Comparison of ENCODE assay signal across 29 cellular contexts in genomic region chr19:31276831-31277230, GRCh38.
"Had no signal": no experiment of that assay in that cellular context is flagged by ENCODE, and none has a peak within 500 bp of the region (broad histone marks: within the 10 kb centered on the region; RNA-seq: fewer than 3 reads in every experiment).

No MANE protein-coding gene starts in this region.

- H3K27ac Mint-ChIP-seq: activated CD4-positive, alpha-beta memory T cell treated with anti-CD3 and anti-CD28 coated beads for 36 hours; activated CD4-positive, alpha-beta T cell treated with anti-CD3 and anti-CD28 coated beads for 36 hours; activated CD4-positive, alpha-beta T cell treated with anti-CD3 and anti-CD28 coated beads, Interleukin-2, amount 10 ng/mL, durations not matched to agents 24 days and 14 days; activated CD8-positive, alpha-beta memory T cell treated with anti-CD3 and anti-CD28 coated beads, Interleukin-2, amount 10 ng/mL, durations not matched to agents 7 days and 5 days; activated CD8-positive, alpha-beta T cell treated with anti-CD3 and anti-CD28 coated beads, Interleukin-2, amount 10 ng/mL, durations not matched to agents 7 days and 5 days; activated naive CD4-positive, alpha-beta T cell treated with anti-CD3 and anti-CD28 coated beads, Interleukin-2, amount 10 ng/mL, durations not matched to agents 7 days and 5 days; activated naive CD4-positive, alpha-beta T cell treated with anti-CD3 and anti-CD28 coated beads, Interleukin-2, amount 50 U/mL, for 72 hours; activated naive CD8-positive, alpha-beta T cell treated with anti-CD3 and anti-CD28 coated beads, Interleukin-2, amount 10 ng/mL, durations not matched to agents 7 days and 5 days; activated T-cell treated with anti-CD3 and anti-CD28 coated beads, Interleukin-2, amount 50 U/mL, for 24 hours; activated T-cell treated with anti-CD3 and anti-CD28 coated beads, Interleukin-2, amount 50 U/mL, for 72 hours; dendritic cell treated with granulocyte-macrophage colony-stimulating factor and Interleukin-4, amounts not matched to agents 40 ng/mL and 50 ng/mL, for 4 days; endodermal cell had no signal

- H3K36me3 ChIP-seq: breast epithelium, cardiac muscle cell had no signal

- H3K4me1 ChIP-seq: ascending aorta, breast epithelium had no signal

- H3K4me3 ChIP-seq: ascending aorta, breast epithelium, cardiac muscle cell, coronary artery, dorsolateral prefrontal cortex had no signal

- DNase-seq: activated CD4-positive, alpha-beta memory T cell treated with anti-CD3 and anti-CD28 coated beads for 36 hours; activated CD4-positive, alpha-beta T cell treated with anti-CD3 and anti-CD28 coated beads for 36 hours; activated CD4-positive, alpha-beta T cell treated with anti-CD3 and anti-CD28 coated beads, Interleukin-2, amount 10 ng/mL, durations not matched to agents 24 days and 14 days; activated CD4-positive, CD25-positive, alpha-beta regulatory T cell; activated CD4-positive, CD25-positive, alpha-beta regulatory T cell treated with anti-CD3 and anti-CD28 coated beads, Interleukin-2, amount 50 U/mL, for 72 hours; activated CD8-positive, alpha-beta memory T cell treated with anti-CD3 and anti-CD28 coated beads, Interleukin-2, amount 10 ng/mL, durations not matched to agents 7 days and 5 days; activated CD8-positive, alpha-beta memory T cell treated with anti-CD3 and anti-CD28 coated beads, Interleukin-2, amount 50 U/mL, for 4 hours; activated CD8-positive, alpha-beta T cell treated with anti-CD3 and anti-CD28 coated beads, Interleukin-2, amount 10 ng/mL, durations not matched to agents 7 days and 5 days; activated gamma-delta T cell; activated naive CD4-positive, alpha-beta T cell; activated naive CD4-positive, alpha-beta T cell treated with anti-CD3 and anti-CD28 coated beads, Interleukin-2, amount 10 ng/mL, durations not matched to agents 7 days and 5 days; activated naive CD8-positive, alpha-beta T cell treated with anti-CD3 and anti-CD28 coated beads, Interleukin-2, amount 10 ng/mL, durations not matched to agents 7 days and 5 days; activated T-cell treated with anti-CD3 and anti-CD28 coated beads, Interleukin-2, amount 50 U/mL, for 72 hours; central memory CD4-positive, alpha-beta T cell; cerebellar nuclear complex; dorsolateral prefrontal cortex; effector memory CD4-positive, alpha-beta T cell; endodermal cell; foreskin fibroblast; T-helper 2 cell had no signal

- H3K4me1 Mint-ChIP-seq: activated CD4-positive, alpha-beta T cell treated with anti-CD3 and anti-CD28 coated beads for 36 hours; activated CD4-positive, alpha-beta T cell treated with anti-CD3 and anti-CD28 coated beads, Interleukin-2, amount 10 ng/mL, durations not matched to agents 24 days and 14 days; activated CD8-positive, alpha-beta memory T cell treated with anti-CD3 and anti-CD28 coated beads, Interleukin-2, amount 10 ng/mL, durations not matched to agents 7 days and 5 days; activated naive CD4-positive, alpha-beta T cell treated with anti-CD3 and anti-CD28 coated beads, Interleukin-2, amount 10 ng/mL, durations not matched to agents 7 days and 5 days; activated naive CD8-positive, alpha-beta T cell treated with anti-CD3 and anti-CD28 coated beads, Interleukin-2, amount 10 ng/mL, durations not matched to agents 7 days and 5 days had no signal

- H3K27me3 Mint-ChIP-seq: activated CD4-positive, alpha-beta memory T cell treated with anti-CD3 and anti-CD28 coated beads for 36 hours; activated CD4-positive, alpha-beta T cell treated with anti-CD3 and anti-CD28 coated beads for 36 hours; activated CD4-positive, alpha-beta T cell treated with anti-CD3 and anti-CD28 coated beads, Interleukin-2, amount 10 ng/mL, durations not matched to agents 24 days and 14 days; activated CD8-positive, alpha-beta memory T cell treated with anti-CD3 and anti-CD28 coated beads, Interleukin-2, amount 10 ng/mL, durations not matched to agents 7 days and 5 days; activated T-cell treated with anti-CD3 and anti-CD28 coated beads, Interleukin-2, amount 50 U/mL, for 24 hours; dendritic cell treated with granulocyte-macrophage colony-stimulating factor and Interleukin-4, amounts not matched to agents 40 ng/mL and 50 ng/mL, for 4 days had no signal

- H3K9me3 Mint-ChIP-seq: activated CD4-positive, alpha-beta memory T cell treated with anti-CD3 and anti-CD28 coated beads for 36 hours; activated CD4-positive, alpha-beta T cell treated with anti-CD3 and anti-CD28 coated beads, Interleukin-2, amount 10 ng/mL, durations not matched to agents 24 days and 14 days; activated naive CD4-positive, alpha-beta T cell treated with anti-CD3 and anti-CD28 coated beads, Interleukin-2, amount 10 ng/mL, durations not matched to agents 7 days and 5 days; activated naive CD4-positive, alpha-beta T cell treated with anti-CD3 and anti-CD28 coated beads, Interleukin-2, amount 50 U/mL, for 72 hours; activated naive CD8-positive, alpha-beta T cell treated with anti-CD3 and anti-CD28 coated beads, Interleukin-2, amount 10 ng/mL, durations not matched to agents 7 days and 5 days; activated T-cell treated with anti-CD3 and anti-CD28 coated beads, Interleukin-2, amount 50 U/mL, for 24 hours; activated T-cell treated with anti-CD3 and anti-CD28 coated beads, Interleukin-2, amount 50 U/mL, for 72 hours; brain; dendritic cell treated with granulocyte-macrophage colony-stimulating factor and Interleukin-4, amounts not matched to agents 40 ng/mL and 50 ng/mL, for 4 days; endodermal cell had no signal

- H3K9me3 ChIP-seq: ascending aorta, breast epithelium had no signal

- H3K27me3 ChIP-seq: ascending aorta, breast epithelium, dorsolateral prefrontal cortex had no signal

- H3K36me3 Mint-ChIP-seq: activated CD8-positive, alpha-beta memory T cell treated with anti-CD3 and anti-CD28 coated beads, Interleukin-2, amount 10 ng/mL, durations not matched to agents 7 days and 5 days; activated naive CD4-positive, alpha-beta T cell treated with anti-CD3 and anti-CD28 coated beads, Interleukin-2, amount 10 ng/mL, durations not matched to agents 7 days and 5 days; activated naive CD4-positive, alpha-beta T cell treated with anti-CD3 and anti-CD28 coated beads, Interleukin-2, amount 50 U/mL, for 72 hours; activated naive CD8-positive, alpha-beta T cell treated with anti-CD3 and anti-CD28 coated beads, Interleukin-2, amount 10 ng/mL, durations not matched to agents 7 days and 5 days had no signal

- H3K27ac ChIP-seq: ascending aorta, breast epithelium, cardiac muscle cell, coronary artery, dorsolateral prefrontal cortex had no signal

- H3K4me3 Mint-ChIP-seq: activated CD4-positive, alpha-beta memory T cell treated with anti-CD3 and anti-CD28 coated beads for 36 hours; activated CD4-positive, alpha-beta T cell treated with anti-CD3 and anti-CD28 coated beads for 36 hours; activated CD4-positive, alpha-beta T cell treated with anti-CD3 and anti-CD28 coated beads, Interleukin-2, amount 10 ng/mL, durations not matched to agents 24 days and 14 days; activated CD8-positive, alpha-beta memory T cell treated with anti-CD3 and anti-CD28 coated beads, Interleukin-2, amount 10 ng/mL, durations not matched to agents 7 days and 5 days; activated CD8-positive, alpha-beta T cell treated with anti-CD3 and anti-CD28 coated beads, Interleukin-2, amount 10 ng/mL, durations not matched to agents 7 days and 5 days; activated naive CD4-positive, alpha-beta T cell treated with anti-CD3 and anti-CD28 coated beads, Interleukin-2, amount 10 ng/mL, durations not matched to agents 7 days and 5 days; activated naive CD8-positive, alpha-beta T cell treated with anti-CD3 and anti-CD28 coated beads, Interleukin-2, amount 10 ng/mL, durations not matched to agents 7 days and 5 days; activated T-cell treated with anti-CD3 and anti-CD28 coated beads, Interleukin-2, amount 50 U/mL, for 24 hours; activated T-cell treated with anti-CD3 and anti-CD28 coated beads, Interleukin-2, amount 50 U/mL, for 72 hours; brain; dendritic cell treated with granulocyte-macrophage colony-stimulating factor and Interleukin-4, amounts not matched to agents 40 ng/mL and 50 ng/mL, for 4 days; endodermal cell had no signal

- ATAC-seq: activated CD4-positive, alpha-beta T cell treated with anti-CD3 and anti-CD28 coated beads for 36 hours; activated CD8-positive, alpha-beta memory T cell treated with anti-CD3 and anti-CD28 coated beads, Interleukin-2, amount 10 ng/mL, durations not matched to agents 7 days and 5 days; activated CD8-positive, alpha-beta T cell treated with anti-CD3 and anti-CD28 coated beads, Interleukin-2, amount 10 ng/mL, durations not matched to agents 7 days and 5 days; activated naive CD4-positive, alpha-beta T cell treated with anti-CD3 and anti-CD28 coated beads, Interleukin-2, amount 50 U/mL, for 72 hours; activated T-cell treated with anti-CD3 and anti-CD28 coated beads, Interleukin-2, amount 50 U/mL, for 72 hours; esophagus mucosa had no signal
